Comparison of ENCODE assay signal across 8 cellular contexts in the genomic region with DNA sequence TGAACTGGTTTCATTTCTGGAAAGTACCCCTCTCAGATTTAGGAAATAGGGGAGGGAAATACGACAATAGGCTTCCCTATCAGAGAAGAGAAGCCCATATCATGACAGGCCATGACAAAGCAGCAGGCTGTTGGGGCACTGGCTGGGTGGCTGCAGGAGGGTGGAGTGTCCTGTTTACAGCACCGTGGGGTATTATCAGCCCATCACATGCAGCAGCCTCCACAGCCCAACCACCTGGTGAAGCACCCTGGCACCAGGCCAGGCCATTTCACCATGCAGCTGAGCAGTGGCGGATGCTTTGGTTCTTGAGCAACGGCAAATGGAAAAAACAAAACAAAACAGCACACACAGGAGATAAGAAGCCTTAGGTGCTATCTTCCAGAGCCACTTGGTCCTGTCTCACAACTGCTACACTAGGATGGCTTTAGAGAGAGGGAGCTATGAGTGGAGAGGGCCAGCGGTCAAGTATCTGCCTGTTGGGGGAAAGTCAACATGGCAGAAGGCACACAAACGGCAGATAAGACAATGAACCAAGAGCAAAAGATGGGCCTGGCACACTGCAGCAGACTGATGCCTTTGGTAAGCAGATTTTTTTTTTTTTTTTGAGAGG. TPM values are rescaled to one million over a fixed set of nuclear protein-coding genes. Genes with fewer than 3 reads are reported as not detected.
DNase-seq lines count a peak whose midpoint lies in the region; ATAC-seq, FAIRE-seq and TF ChIP-seq lines count a peak whose summit lies in the region.
"Had no signal": no experiment of that assay in that cellular context is flagged by ENCODE, and none has a peak within 500 bp of the region (broad histone marks: within the 10 kb centered on the region; RNA-seq: fewer than 3 reads in every experiment).

No MANE protein-coding gene starts in this region.

- TF ChIP-seq RAD21 in K562 (CRISPR knock-in tag; conservative IDR thresholded peaks at IDR 0.05 in 1 of 2, IDR thresholded peaks at IDR 0.05 in 1 of 2), result peak; percentile 11 to 55; a peak in 3 of 4 replicates

- peak; percentile 99 for TF ChIP-seq EP300 in K562 (IDR thresholded peaks at IDR 0.05; ENCODE audit: low read length)

- peaks cover 28 to 57% of the 10 kb centered on the region in 2 experiments for H3K4me1 ChIP-seq in K562 (replicated peaks in 1 of 2; ENCODE audit: control insufficient read depth in 2 of 2, insufficient read depth in 2 of 2, low read length in 2 of 2)
- peaks cover 91% of the 10 kb centered on the region for H3K4me1 ChIP-seq in mononuclear cell (ENCODE audit: insufficient read depth, low read length)

- BruUV-seq in K562 (replicated peaks; lab: Mats Ljungman, UMichigan), result no TSS peak

- peak overlapping the region; percentile 25 for H2AFZ ChIP-seq in K562 (ENCODE audit: low read depth, low read length)

- peaks cover 9% of the 10 kb centered on the region for H4K20me1 ChIP-seq in K562 (replicated peaks; ENCODE audit: control insufficient read depth, insufficient read depth, low read length)

- peak; percentile 100 for FAIRE-seq in K562 (lab: Jason Lieb, UNC)

- DNase-seq in NCI-H128 (lab: John Stamatoyannopoulos, UW; ENCODE audit: unreplicated experiment) (peak; percentile 20), UCSD-AML1 (lab: John Stamatoyannopoulos, UW; ENCODE audit: unreplicated experiment) (peak; percentile 64), K562 (ENCODE audit: extremely low read depth in 1 of 4, low spot score in 3 of 4) (peak; percentile 95 to 100 (median 96))
- DNase-seq in stimulated activated naive B cell treated with anti-CD40 and anti-IgM and Interleukin-4, amounts not matched to agents 10 μg/mL and 1 μg/mL and 100 μg/mL, for 72 hours, result peak; percentile 81

- peaks cover 86% of the 10 kb centered on the region for H3K79me2 ChIP-seq in K562 (ENCODE audit: control insufficient read depth, insufficient read depth, low read length)

- peaks cover 68% of the 10 kb centered on the region for H3K36me3 ChIP-seq in K562 (ENCODE audit: control insufficient read depth, insufficient read depth, low read length)

- in situ Hi-C loops in K562 (cut with MboI), result no loop called here

- peaks cover 6 to 14% of the 10 kb centered on the region in 2 donors for H3K36me3 Mint-ChIP-seq in stimulated activated naive B cell treated with anti-CD40 and anti-IgM and Interleukin-4, amounts not matched to agents 10 μg/mL and 1 μg/mL and 100 μg/mL, for 72 hours

- peaks cover 59 to 79% of the 10 kb centered on the region in 2 donors for H3K4me1 Mint-ChIP-seq in stimulated activated naive B cell treated with anti-CD40 and anti-IgM and Interleukin-4, amounts not matched to agents 10 μg/mL and 1 μg/mL and 100 μg/mL, for 72 hours

- ATAC-seq in GM19397 (IDR thresholded peaks at IDR 0.05; ENCODE audit: unreplicated experiment) (peak; percentile 63), K562 (peak; percentile 92), HG02870 (IDR thresholded peaks at IDR 0.05; ENCODE audit: unreplicated experiment) (no peak)
- ATAC-seq in stimulated activated naive B cell treated with anti-CD40 and anti-IgM and Interleukin-4, amounts not matched to agents 10 μg/mL and 1 μg/mL and 100 μg/mL, for 72 hours (replicated peaks), result peak; percentile 94

- peak overlapping the region; percentile 84 for H3K4me2 ChIP-seq in K562 (ENCODE audit: insufficient read depth, low read length)

- peak overlapping the region; percentile 92 for H3K27ac ChIP-seq in K562 (ENCODE audit: extremely low read depth, low read depth, low read length)
- H3K27ac ChIP-seq: SK-N-MC had no signal

- H3K4me3 Mint-ChIP-seq in stimulated activated naive B cell treated with anti-CD40 and anti-IgM and Interleukin-4, amounts not matched to agents 10 μg/mL and 1 μg/mL and 100 μg/mL, for 72 hours, result peak overlapping the region; percentile 77 to 87

- H3K9ac ChIP-seq in K562 (ENCODE audit: insufficient read depth in 1 of 2, low read depth in 2 of 2, low read length in 2 of 2), result peak overlapping the region in 1 of 2 experiments; percentile 66; a peak in 1 of 4 replicates

- peak; percentile 56; the same call in 1 of the 2 replicates for TF ChIP-seq POLR2A in K562 (conservative IDR thresholded peaks at IDR 0.05)

- H3K27me3 Mint-ChIP-seq in stimulated activated naive B cell treated with anti-CD40 and anti-IgM and Interleukin-4, amounts not matched to agents 10 μg/mL and 1 μg/mL and 100 μg/mL, for 72 hours, result no peaks in the 10 kb centered on the region

- H3K27me3 ChIP-seq in K562 (ENCODE audit: control insufficient read depth in 2 of 2, insufficient read depth in 2 of 2, low read length in 2 of 2) (no peaks in the 10 kb centered on the region), mononuclear cell (ENCODE audit: insufficient read depth, low read length) (no peaks in the 10 kb centered on the region)

- H3K4me3 ChIP-seq in K562, result peak overlapping the region; percentile 16
- H3K4me3 ChIP-seq in mononuclear cell (ENCODE audit: low read length), result peak overlapping the region; percentile 42
- H3K4me3 ChIP-seq: SK-N-MC had no signal

- CTCF ChIA-PET in K562 (lab: Yijun Ruan, JAX; ENCODE audit: low intra/inter-chr PET ratio), result no interaction called here

- H3K27ac Mint-ChIP-seq in stimulated activated naive B cell treated with anti-CD40 and anti-IgM and Interleukin-4, amounts not matched to agents 10 μg/mL and 1 μg/mL and 100 μg/mL, for 72 hours, result peak overlapping the region; percentile 99

- no peaks in the 10 kb centered on the region for H3K9me1 ChIP-seq in K562 (ENCODE audit: control insufficient read depth, insufficient read depth, low read length)

- H3K9me3 Mint-ChIP-seq in stimulated activated naive B cell treated with anti-CD40 and anti-IgM and Interleukin-4, amounts not matched to agents 10 μg/mL and 1 μg/mL and 100 μg/mL, for 72 hours, result peaks cover 0 to 2% of the 10 kb centered on the region in 2 donors

- POLR2A ChIA-PET in K562 (lab: Yijun Ruan, JAX), result interaction anchor here (0.6 to 4.1 kb wide), 18 partner anchors 8 to 700 kb away, joined by 3 to 21 read pairs (median 4); a partner anchor contains a TSS

- TF ChIP-seq CTCF in K562 (IDR thresholded peaks at IDR 0.05 in 2 of 3, conservative IDR thresholded peaks at IDR 0.05 in 1 of 3; ENCODE audit: insufficient read depth in 2 of 3, low read depth in 1 of 3, low read length in 3 of 3), result no peak; a peak in 1 of 6 replicates

- H3K9me3 ChIP-seq in K562 (replicated peaks; ENCODE audit: control insufficient read depth, insufficient read depth, low read depth, low read length), result no peaks in the 10 kb centered on the region; the same call in 1 of the 2 replicates
- H3K9me3 ChIP-seq in mononuclear cell (ENCODE audit: low read depth, low read length), result no peaks in the 10 kb centered on the region

- 1% methylated on average over 6 of the region's 6 CpGs for WGBS in K562 (ENCODE audit: insufficient coverage, low coverage, missing lambda C conversion rate)

- intact Hi-C loops in K562 (cut with micrococcal nuclease), result loop anchor here (1.0 to 2.0 kb wide), 3 partner anchors 22 to 40 kb away; no protein-coding TSS in a partner anchor

RNA-seq across cellular contexts. Expression of a gene that starts 24.2 kb away (rescaled TPM):
- total RNA-seq in K562 (2011; cell fraction: chromatin; rRNA removed; ENCODE audit: low replicate concordance), result 36.1 and 63.6 TPM in 2 replicates
- 46.1 and 47.4 TPM in 2 replicates for total RNA-seq in K562 (2011; cell fraction: nucleolus; rRNA removed)
- 43.6 and 73.7 TPM in 2 replicates for total RNA-seq in K562 (2011; cell fraction: nucleoplasm; rRNA removed)
- total RNA-seq in K562 (2014; rRNA removed) (36.6 and 53.7 TPM in 2 replicates), K562 (2014; rRNA removed; fragmentation: Illumina TruSeq; extraction: Trizol) (17.2 and 17.4 TPM in 2 replicates), K562 (2015; rRNA removed; fragmentation: Illumina TruSeq; extraction: Trizol) (29.9 and 31.6 TPM in 2 replicates), K562 (2021) (57.1 and 60.6 TPM in 2 replicates), mononuclear cell (15.7 TPM)
- polyA plus RNA-seq in K562 (2011; rRNA removed) (40.4 and 70.5 TPM in 2 replicates), K562 (2014; fragmentation: Illumina TruSeq; extraction: Trizol) (78.9 and 79.7 TPM in 2 replicates), K562 (2014; fragmentation: Nextera tagmentation; extraction: Ambion mirVana) (1 to 10 TPM; 3.1 to 4.7 TPM), K562 (2014; rRNA removed) (62.9 and 65.9 TPM in 2 replicates)
- polyA plus RNA-seq in K562 (2011; cell fraction: cytosol; rRNA removed), result 42.0 and 64.7 TPM in 2 replicates
- 39.9 and 55.6 TPM in 2 replicates for polyA plus RNA-seq in K562 (2011; cell fraction: nucleus; rRNA removed)
- 40.1 and 94.9 TPM in 2 replicates for polyA plus RNA-seq in K562 (2012)
- polyA minus RNA-seq in K562 (2011; rRNA and poly(A)+ RNA removed), result 19.7 and 22.8 TPM in 2 replicates
- polyA minus RNA-seq in K562 (2011; cell fraction: cytosol; rRNA and poly(A)+ RNA removed), result 29.9 and 30.1 TPM in 2 replicates
- polyA minus RNA-seq in K562 (2011; cell fraction: nucleus; rRNA and poly(A)+ RNA removed), result 22.2 and 22.9 TPM in 2 replicates

RNA-seq across cellular contexts. Expression of a gene that starts 32.0 kb away (rescaled TPM):
- 115 and 192 TPM in 2 replicates for total RNA-seq in K562 (2011; cell fraction: chromatin; rRNA removed; ENCODE audit: low replicate concordance)
- 145 and 163 TPM in 2 replicates for total RNA-seq in K562 (2011; cell fraction: nucleolus; rRNA removed)
- 170 and 177 TPM in 2 replicates for total RNA-seq in K562 (2011; cell fraction: nucleoplasm; rRNA removed)
- total RNA-seq in K562 (2014; rRNA removed) (51.4 and 58.8 TPM in 2 replicates), K562 (2014; rRNA removed; fragmentation: Illumina TruSeq; extraction: Trizol) (76.4 and 77.1 TPM in 2 replicates), K562 (2015; rRNA removed; fragmentation: Illumina TruSeq; extraction: Trizol) (64.1 and 74.2 TPM in 2 replicates), K562 (2021) (66.2 and 66.3 TPM in 2 replicates), mononuclear cell (38.7 TPM)
- polyA plus RNA-seq in K562 (2011; rRNA removed) (87.9 and 103 TPM in 2 replicates), K562 (2014; fragmentation: Illumina TruSeq; extraction: Trizol) (70.7 and 71.3 TPM in 2 replicates), K562 (2014; fragmentation: Nextera tagmentation; extraction: Ambion mirVana) (10 to 100 TPM; 62.0 to 64.4 TPM), K562 (2014; rRNA removed) (53.4 and 54.3 TPM in 2 replicates)
- 75.0 and 110 TPM in 2 replicates for polyA plus RNA-seq in K562 (2011; cell fraction: cytosol; rRNA removed)
- 141 and 182 TPM in 2 replicates for polyA plus RNA-seq in K562 (2011; cell fraction: nucleus; rRNA removed)
- polyA plus RNA-seq in K562 (2012), result 67.9 and 71.4 TPM in 2 replicates
- 58.8 and 75.1 TPM in 2 replicates for polyA minus RNA-seq in K562 (2011; rRNA and poly(A)+ RNA removed)
- 43.5 and 45.8 TPM in 2 replicates for polyA minus RNA-seq in K562 (2011; cell fraction: cytosol; rRNA and poly(A)+ RNA removed)
- polyA minus RNA-seq in K562 (2011; cell fraction: nucleus; rRNA and poly(A)+ RNA removed), result 41.2 and 65.6 TPM in 2 replicates

RNA-seq across cellular contexts. Expression of a gene that starts 48.7 kb away (rescaled TPM):
- 98.7 and 143 TPM in 2 replicates for total RNA-seq in K562 (2011; cell fraction: chromatin; rRNA removed; ENCODE audit: low replicate concordance)
- 42.4 and 42.8 TPM in 2 replicates for total RNA-seq in K562 (2011; cell fraction: nucleolus; rRNA removed)
- total RNA-seq in K562 (2011; cell fraction: nucleoplasm; rRNA removed), result 98.0 and 135 TPM in 2 replicates
- total RNA-seq in K562 (2014; rRNA removed) (26.6 and 34.8 TPM in 2 replicates), K562 (2014; rRNA removed; fragmentation: Illumina TruSeq; extraction: Trizol) (37.7 and 42.2 TPM in 2 replicates), K562 (2015; rRNA removed; fragmentation: Illumina TruSeq; extraction: Trizol) (35.6 and 36.1 TPM in 2 replicates), K562 (2021) (52.8 and 57.3 TPM in 2 replicates), mononuclear cell (133 TPM)
- polyA plus RNA-seq in K562 (2011; rRNA removed) (20.6 and 39.3 TPM in 2 replicates), K562 (2014; fragmentation: Illumina TruSeq; extraction: Trizol) (36.1 and 39.1 TPM in 2 replicates), K562 (2014; fragmentation: Nextera tagmentation; extraction: Ambion mirVana) (10 to 100 TPM; 10.8 to 10.9 TPM), K562 (2014; rRNA removed) (18.3 and 20.5 TPM in 2 replicates)
- 14.3 and 28.7 TPM in 2 replicates for polyA plus RNA-seq in K562 (2011; cell fraction: cytosol; rRNA removed)
- polyA plus RNA-seq in K562 (2011; cell fraction: nucleus; rRNA removed), result 53.9 and 59.1 TPM in 2 replicates
- 24.3 and 34.3 TPM in 2 replicates for polyA plus RNA-seq in K562 (2012)
- polyA minus RNA-seq in K562 (2011; rRNA and poly(A)+ RNA removed), result 52.7 and 64.3 TPM in 2 replicates
- 34.6 and 39.4 TPM in 2 replicates for polyA minus RNA-seq in K562 (2011; cell fraction: cytosol; rRNA and poly(A)+ RNA removed)
- polyA minus RNA-seq in K562 (2011; cell fraction: nucleus; rRNA and poly(A)+ RNA removed), result 31.5 and 52.3 TPM in 2 replicates

Comparison
In these comparisons a context has a peak if more than half of its experiments do, and no peak if none do; other contexts are left out.
1. DNase-seq: peak in every context shown above with its lines; median percentile 96 in K562; 81 in stimulated activated naive B cell treated with anti-CD40 and anti-IgM and Interleukin-4, amounts not matched to agents 10 μg/mL and 1 μg/mL and 100 μg/mL, for 72 hours; 64 in UCSD-AML1; 20 in NCI-H128.